ENCODE assay signal across 8 cellular contexts in the genomic region with DNA sequence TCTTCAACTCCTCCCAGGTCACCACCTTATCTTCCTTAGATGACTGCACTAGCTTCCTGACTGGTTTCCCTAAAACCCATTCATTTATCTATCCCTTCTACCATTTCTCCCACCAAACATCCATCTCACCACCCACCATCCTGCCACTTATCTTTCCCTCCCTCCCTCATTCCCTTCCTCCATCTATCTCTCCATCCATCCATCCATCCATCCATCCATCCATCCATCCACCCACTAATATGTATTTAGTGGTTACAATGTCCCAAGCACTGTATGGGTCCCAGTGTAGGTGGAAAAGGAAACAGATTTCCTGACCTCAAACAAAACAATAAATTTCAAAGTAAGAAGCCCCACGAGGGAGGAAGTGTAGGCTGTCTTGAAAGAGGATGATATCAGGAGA.
"Had no signal": no experiment of that assay in that cellular context is flagged by ENCODE, and none has a peak within 500 bp of the region (broad histone marks: within the 10 kb centered on the region; RNA-seq: fewer than 3 reads in every experiment).

No MANE protein-coding gene starts in this region.

- H3K9me3 Mint-ChIP-seq: GM23338, H9, HFFc6, IgD-negative memory B cell had no signal

- DNase-seq: H9, HCEC 1CT, HFFc6, KBM-7 had no signal

- H3K4me1 Mint-ChIP-seq: IgD-negative memory B cell had no signal

- ATAC-seq: GM23338 had no signal

- H3K27ac ChIP-seq: HL-60, KMS-11 had no signal

- H2AFZ ChIP-seq: GM23338 had no signal

- H3K4me2 ChIP-seq: GM23338, KMS-11 had no signal

- H3K4me3 Mint-ChIP-seq: GM23338, H9, HFFc6, IgD-negative memory B cell had no signal

- H3K36me3 Mint-ChIP-seq: IgD-negative memory B cell had no signal

- H3K27ac Mint-ChIP-seq: GM23338, H9, HFFc6, IgD-negative memory B cell had no signal

- H3K9ac ChIP-seq: KMS-11 had no signal

- H3K4me3 ChIP-seq: GM23338 had no signal
